Comparison of ENCODE assay signal across 8 cellular contexts in genomic region chr2:191933307-191934105, GRCh38.
A peak's percentile ranks its signal among the peaks of the same experiment; 100 is the strongest.
DNase-seq lines count a peak whose midpoint lies in the region; ATAC-seq and TF ChIP-seq lines count a peak whose summit lies in the region.

No MANE protein-coding gene starts in this region.

- peak; percentile 17 for DNase-seq in GM10266 (ENCODE audit: extremely low spot score)
- DNase-seq in dermis blood vessel endothelial cell = peak; percentile 29
- DNase-seq in HK-2 (ENCODE audit: unreplicated experiment) = no peak
- DNase-seq in SW 1271 (lab: John Stamatoyannopoulos, UW) = no peak
- no peak for DNase-seq in ovary
- no peak for DNase-seq in SHP77 treated with DMSO at 0.1 percent for 48 hours (lab: John Stamatoyannopoulos, UW)

- TF ChIP-seq EP300 in ovary (IDR thresholded peaks at IDR 0.05) = no peak

- intact Hi-C loops in ovary (cut with DNase I) = no loop called here

- H3K27ac ChIP-seq in ovary = no peak overlapping the region

- TF ChIP-seq POLR2A in ovary (IDR thresholded peaks at IDR 0.05) = no peak

- no peaks in the 10 kb centered on the region for H3K9me3 ChIP-seq in ovary

- no peak for TF ChIP-seq CTCF in GM10266 (IDR thresholded peaks at IDR 0.05; ENCODE audit: control insufficient read depth, insufficient read depth, low read depth, missing control alignments)
- TF ChIP-seq CTCF in ovary (IDR thresholded peaks at IDR 0.05) = no peak

- no peak overlapping the region for H3K4me3 ChIP-seq in ovary

- 80 to 89% (median 87%) methylated on average over 2 of the region's 2 CpGs for WGBS in ovary, 3 donors

- H3K36me3 ChIP-seq in ovary = no peaks in the 10 kb centered on the region

- ATAC-seq in GM19395 (IDR thresholded peaks at IDR 0.05; ENCODE audit: unreplicated experiment) = peak; percentile 94
- ATAC-seq in HG03066 (IDR thresholded peaks at IDR 0.05; ENCODE audit: low read depth, unreplicated experiment) = peak; percentile 93

- H3K4me1 ChIP-seq in ovary (ENCODE audit: insufficient read depth) = no peaks in the 10 kb centered on the region

- H3K27me3 ChIP-seq in ovary = no peaks in the 10 kb centered on the region

Comparison
In these comparisons a context has a peak if more than half of its experiments do, and no peak if none do; other contexts are left out.
1. DNase-seq: peak in GM10266 (single experiment) and dermis blood vessel endothelial cell (single experiment); none in HK-2 (single experiment), SW 1271 (0 of 2), ovary (0 of 5) and SHP77 treated with DMSO at 0.1 percent for 48 hours (single experiment).